19 cellular contexts compared by ENCODE assay signal in the genomic region with DNA sequence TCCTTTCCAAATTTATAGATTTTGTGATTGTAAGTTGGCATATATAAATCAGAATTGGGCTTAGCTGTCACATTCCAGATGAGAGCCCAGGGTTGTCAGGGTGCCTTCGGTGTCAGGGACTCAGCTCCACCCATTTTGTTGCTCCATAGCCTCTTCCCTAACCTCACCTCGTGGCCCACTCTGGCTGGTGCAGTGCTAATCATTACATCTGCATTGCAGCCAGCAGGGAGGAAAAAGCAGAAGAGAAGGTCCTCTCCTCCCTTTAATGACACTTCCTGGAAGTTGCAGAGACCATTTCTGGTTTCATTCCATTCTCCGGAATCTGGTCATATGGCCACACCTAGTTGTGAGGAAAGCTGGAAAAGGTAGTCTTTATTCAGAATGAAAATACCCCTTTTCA.
"Had no signal": no experiment of that assay in that cellular context is flagged by ENCODE, and none has a peak within 500 bp of the region (broad histone marks: within the 10 kb centered on the region; RNA-seq: fewer than 3 reads in every experiment).

No MANE protein-coding gene starts in this region.

- ATAC-seq: activated T-cell treated with anti-CD3 and anti-CD28 coated beads, Interleukin-2, amount 50 U/mL, for 72 hours; effector memory CD8-positive, alpha-beta T cell; foreskin keratinocyte; left ventricle myocardium superior; mucosa of descending colon; naive thymus-derived CD4-positive, alpha-beta T cell; stimulated activated effector memory CD8-positive, alpha-beta T cell treated with anti-CD3 and anti-CD28 coated beads, Interleukin-12 subunit alpha, Interleukin-12 subunit beta, amount 100 ng/mL, for 72 hours had no signal

- H3K9me3 ChIP-seq: mucosa of descending colon, thyroid gland, uterus had no signal

- H3K4me3 ChIP-seq: mucosa of descending colon, thyroid gland, uterus had no signal

- H3K27ac ChIP-seq: foreskin keratinocyte, parathyroid adenoma, thyroid gland, uterus had no signal

- DNase-seq: activated CD4-positive, alpha-beta T cell treated with anti-CD3 and anti-CD28 coated beads, Interleukin-2, amount 10 ng/mL, durations not matched to agents 7 days and 5 days; activated CD4-positive, CD25-positive, alpha-beta regulatory T cell; activated CD8-positive, alpha-beta memory T cell treated with anti-CD3 and anti-CD28 coated beads, Interleukin-2, amount 50 U/mL, for 48 hours; activated naive CD4-positive, alpha-beta T cell; activated T-cell treated with anti-CD3 and anti-CD28 coated beads, Interleukin-2, amount 50 U/mL, for 72 hours; anterior cingulate cortex; dermis blood vessel endothelial cell; effector memory CD8-positive, alpha-beta T cell; foreskin keratinocyte; glutamatergic neuron; kidney glomerular epithelial cell; left ventricle myocardium superior; mucosa of descending colon; naive thymus-derived CD4-positive, alpha-beta T cell; retina; thyroid gland; uterus had no signal

- H3K27me3 ChIP-seq: foreskin keratinocyte, thyroid gland, uterus had no signal

- H3K4me1 ChIP-seq: foreskin keratinocyte, parathyroid adenoma, thyroid gland, uterus had no signal

- H3K36me3 ChIP-seq: thyroid gland, uterus had no signal
